Comparison of ENCODE assay signal across 23 cellular contexts in the genomic region with DNA sequence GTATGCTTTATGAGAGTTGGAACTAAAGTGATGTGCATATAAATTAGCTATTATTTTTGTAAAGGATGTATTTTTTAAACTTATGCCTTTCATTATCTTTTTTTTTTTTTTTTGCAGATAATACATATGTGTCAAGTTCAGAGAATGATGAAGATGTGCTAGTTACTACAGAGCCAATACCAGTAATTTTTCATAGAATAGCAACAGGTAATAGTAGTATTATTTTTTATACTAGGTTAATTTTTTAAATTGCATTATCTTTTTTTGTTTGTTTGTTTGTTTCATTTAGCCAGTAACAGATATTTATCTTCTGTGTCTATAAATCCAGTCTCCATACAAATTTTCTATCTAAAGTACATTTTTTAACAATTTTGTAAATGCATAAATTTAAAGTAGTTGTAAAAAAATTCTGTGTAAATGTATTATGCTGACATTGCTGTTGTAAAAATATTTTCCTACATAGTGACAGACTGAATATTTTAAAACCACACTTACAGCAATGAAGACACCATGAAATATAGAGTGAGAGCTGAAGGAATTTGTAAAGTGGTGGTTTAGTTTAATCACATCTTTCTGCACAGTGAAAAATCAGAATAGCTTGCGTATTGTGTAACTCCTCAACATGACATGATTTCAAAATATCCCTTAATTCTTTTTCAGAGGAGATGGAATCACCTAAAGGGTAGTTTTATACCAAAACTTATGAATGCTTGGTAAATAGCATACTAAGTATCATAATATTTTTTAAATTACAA.
DNase-seq lines count a peak whose midpoint lies in the region; ATAC-seq, FAIRE-seq and TF ChIP-seq lines count a peak whose summit lies in the region.
"Had no signal": no experiment of that assay in that cellular context is flagged by ENCODE, and none has a peak within 500 bp of the region (broad histone marks: within the 10 kb centered on the region; RNA-seq: fewer than 3 reads in every experiment).

No MANE protein-coding gene starts in this region.

- no peaks in the 10 kb centered on the region for H3K27me3 ChIP-seq in mesenchymal stem cell (ENCODE audit: control insufficient read depth in 1 of 2, insufficient read depth in 1 of 2, low read length in 2 of 2)
- H3K27me3 ChIP-seq in foreskin keratinocyte, result no peaks in the 10 kb centered on the region
- H3K27me3 ChIP-seq: BLaER1, SJSA1 had no signal

- peaks cover 45 to 91% of the 10 kb centered on the region in 2 donors for H3K4me1 Mint-ChIP-seq in immature natural killer cell

- no peak overlapping the region for H2BK120ac ChIP-seq in mesenchymal stem cell (ENCODE audit: low read depth, low read length)

- H3K27ac Mint-ChIP-seq in immature natural killer cell, result peak overlapping the region in 4 of 6 donors; percentile 1 to 48 (median 42)
- H3K27ac Mint-ChIP-seq: HFFc6 had no signal

- DNase-seq in AG08395 (ENCODE audit: low spot score) (peak; percentile 18), HTR-8/SVneo (ENCODE audit: insufficient read length, low spot score) (no peak), amniotic epithelial cell (ENCODE audit: low read depth) (peak; percentile 54), immature natural killer cell (no peak), KG1 (lab: John Stamatoyannopoulos, UW) (no peak), mesenchymal stem cell (no peak), foreskin keratinocyte (no peak)
- DNase-seq: CD4-positive, alpha-beta memory T cell; EL; HFFc6; KBM-7; NCI-H1048; NCI-H1436; NCI-H1930; NCI-H226; NCI-H524; SW 1271 had no signal

- H3K36me3 Mint-ChIP-seq in immature natural killer cell, result peaks cover 20 to 45% (median 24%) of the 10 kb centered on the region in 3 donors

- FAIRE-seq in HTR-8/SVneo (lab: Jason Lieb, UNC), result peak; percentile 83
- FAIRE-seq: GM12892, GM18507 had no signal

- no peak overlapping the region for H2AFZ ChIP-seq in mesenchymal stem cell (ENCODE audit: low read depth, low read length)

- no peak overlapping the region for H3K9ac ChIP-seq in mesenchymal stem cell (ENCODE audit: low read length)
- H3K9ac ChIP-seq: BLaER1 had no signal

- H3K4me3 ChIP-seq in mesenchymal stem cell (ENCODE audit: insufficient read depth in 1 of 2, low read depth in 1 of 2, low read length in 2 of 2), result no peak overlapping the region
- H3K4me3 ChIP-seq: BLaER1, SJSA1 had no signal

- peaks cover 3% of the 10 kb centered on the region for H3K79me1 ChIP-seq in mesenchymal stem cell (replicated peaks; ENCODE audit: low read length, poor library complexity, severe bottlenecking)

- no peaks in the 10 kb centered on the region for H3K9me3 Mint-ChIP-seq in immature natural killer cell

- no peak overlapping the region for H3K4ac ChIP-seq in mesenchymal stem cell (ENCODE audit: low read depth in 1 of 2, low read length in 2 of 2)

- H3K14ac ChIP-seq in mesenchymal stem cell (ENCODE audit: low read length in 2 of 2), result no peak overlapping the region

- WGBS in mesenchymal stem cell, result no CpG with 5 or more reads among the region's 1 CpG

- peaks cover 0 to 3% (median 2%) of the 10 kb centered on the region in 3 donors for H3K27me3 Mint-ChIP-seq in immature natural killer cell (ENCODE audit: low read depth in 3 of 3)
- H3K27me3 Mint-ChIP-seq: CD4-positive, alpha-beta memory T cell had no signal

- no peaks in the 10 kb centered on the region for H3K9me3 ChIP-seq in mesenchymal stem cell (ENCODE audit: control insufficient read depth, low read length)
- H3K9me3 ChIP-seq: BLaER1, SJSA1 had no signal

- H3K4me2 ChIP-seq in mesenchymal stem cell (ENCODE audit: low read length, poor library complexity, severe bottlenecking), result no peak overlapping the region
- H3K4me2 ChIP-seq: BLaER1 had no signal

- no peak overlapping the region for H2BK15ac ChIP-seq in mesenchymal stem cell (ENCODE audit: low read depth, poor library complexity, severe bottlenecking)

- H2BK12ac ChIP-seq in mesenchymal stem cell (ENCODE audit: low read length in 2 of 2), result no peak overlapping the region

- H3K4me1 ChIP-seq in mesenchymal stem cell (ENCODE audit: control insufficient read depth, insufficient read depth, low read depth, low read length), result no peaks in the 10 kb centered on the region
- H3K4me1 ChIP-seq in foreskin keratinocyte, result no peaks in the 10 kb centered on the region
- H3K4me1 ChIP-seq: BLaER1, SJSA1 had no signal

- H3K18ac ChIP-seq in mesenchymal stem cell (ENCODE audit: low read depth in 1 of 2, low read length in 2 of 2), result no peak overlapping the region

- ATAC-seq in HG02840 (IDR thresholded peaks at IDR 0.05; ENCODE audit: low FRiP score, unreplicated experiment), result no peak
- ATAC-seq in foreskin keratinocyte, result no peak
- ATAC-seq: Panc1 had no signal

- H3K27ac ChIP-seq in mesenchymal stem cell (ENCODE audit: low read length, poor library complexity, severe bottlenecking) (no peak overlapping the region), foreskin keratinocyte (no peak overlapping the region)
- H3K27ac ChIP-seq: BLaER1, SJSA1 had no signal

- no peak overlapping the region for H3K4me3 Mint-ChIP-seq in immature natural killer cell
- H3K4me3 Mint-ChIP-seq: CD4-positive, alpha-beta memory T cell; HFFc6 had no signal

- H2AK5ac ChIP-seq in mesenchymal stem cell (ENCODE audit: low read length, severe bottlenecking), result no peak overlapping the region

- no peak overlapping the region for H4K91ac ChIP-seq in mesenchymal stem cell (ENCODE audit: low read length)

- TF ChIP-seq CTCF in foreskin keratinocyte (conservative IDR thresholded peaks at IDR 0.05), result no peak

- H2BK5ac ChIP-seq in mesenchymal stem cell (ENCODE audit: low read depth, low read length, poor library complexity, severe bottlenecking), result no peak overlapping the region

- no peak overlapping the region for H4K8ac ChIP-seq in mesenchymal stem cell (ENCODE audit: low read length)

- no peak overlapping the region for H3K23ac ChIP-seq in mesenchymal stem cell (ENCODE audit: low read length in 2 of 2)

- peaks cover 0 to 6% of the 10 kb centered on the region in 2 experiments for H3K36me3 ChIP-seq in mesenchymal stem cell (ENCODE audit: control insufficient read depth in 1 of 2, insufficient read depth in 2 of 2, low read depth in 1 of 2, low read length in 2 of 2)

Comparison
In these comparisons a context has a peak if more than half of its experiments do, and no peak if none do; other contexts are left out.
1. DNase-seq: peak in AG08395 (single experiment) and amniotic epithelial cell (single experiment); none in HTR-8/SVneo (single experiment), immature natural killer cell (0 of 3), KG1 (single experiment), mesenchymal stem cell (single experiment) and foreskin keratinocyte (0 of 2).